In genomic region chr2:46601328-46601963, GRCh38 we compare ENCODE assay signal across 9 cellular contexts. TPM values are rescaled to one million over a fixed set of nuclear protein-coding genes. Genes with fewer than 3 reads are reported as not detected.
DNase-seq lines count a peak whose midpoint lies in the region; ATAC-seq and TF ChIP-seq lines count a peak whose summit lies in the region.
"Had no signal": no experiment of that assay in that cellular context is flagged by ENCODE, and none has a peak within 500 bp of the region (broad histone marks: within the 10 kb centered on the region; RNA-seq: fewer than 3 reads in every experiment).

No MANE protein-coding gene starts in this region.

- no TSS peak for BruUV-seq in Calu3 (replicated peaks; lab: Mats Ljungman, UMichigan)

- ATAC-seq in stimulated activated memory B cell treated with anti-CD40 and anti-IgM and Interleukin-4, amounts not matched to agents 10 μg/mL and 1 μg/mL and 100 μg/mL, for 72 hours = no peak
- ATAC-seq in GM19455 (IDR thresholded peaks at IDR 0.05; ENCODE audit: unreplicated experiment) = no peak
- no peak for ATAC-seq in stimulated activated naive B cell treated with anti-CD40 and anti-IgM and Interleukin-4, amounts not matched to agents 10 μg/mL and 1 μg/mL and 100 μg/mL, for 72 hours (replicated peaks)

- no peak overlapping the region for H3K27ac Mint-ChIP-seq in Calu3 (ENCODE audit: unreplicated experiment)
- no peak overlapping the region for H3K27ac Mint-ChIP-seq in neural crest cell (ENCODE audit: unreplicated experiment)
- no peak overlapping the region for H3K27ac Mint-ChIP-seq in stimulated activated memory B cell treated with anti-CD40 and anti-IgM and Interleukin-4, amounts not matched to agents 10 μg/mL and 1 μg/mL and 100 μg/mL, for 72 hours
- H3K27ac Mint-ChIP-seq in stimulated activated naive B cell treated with anti-CD40 and anti-IgM and Interleukin-4, amounts not matched to agents 10 μg/mL and 1 μg/mL and 100 μg/mL, for 72 hours = no peak overlapping the region

- CTCF ChIA-PET in Calu3 (lab: Charles Lee) = no interaction called here

- DNase-seq in Calu3 = no peak
- peak; percentile 10 for DNase-seq in LHCN-M2 (ENCODE audit: low read depth)
- peak; percentile 28 for DNase-seq in cardiac fibroblast (ENCODE audit: low read depth in 2 of 2)
- no peak for DNase-seq in neural crest cell (ENCODE audit: low read depth, low spot score)
- DNase-seq in GF-D8 (lab: John Stamatoyannopoulos, UW) = no peak
- no peak for DNase-seq in stimulated activated naive B cell treated with anti-CD40 and anti-IgM and Interleukin-4, amounts not matched to agents 10 μg/mL and 1 μg/mL and 100 μg/mL, for 72 hours
- DNase-seq: upper lobe of left lung had no signal

- H3K4me3 Mint-ChIP-seq in Calu3 (ENCODE audit: low read depth, unreplicated experiment) (no peak overlapping the region), neural crest cell (no peak overlapping the region)
- H3K4me3 Mint-ChIP-seq in stimulated activated memory B cell treated with anti-CD40 and anti-IgM and Interleukin-4, amounts not matched to agents 10 μg/mL and 1 μg/mL and 100 μg/mL, for 72 hours = no peak overlapping the region
- no peak overlapping the region for H3K4me3 Mint-ChIP-seq in stimulated activated naive B cell treated with anti-CD40 and anti-IgM and Interleukin-4, amounts not matched to agents 10 μg/mL and 1 μg/mL and 100 μg/mL, for 72 hours

- H3K27me3 Mint-ChIP-seq in Calu3 (ENCODE audit: unreplicated experiment) = no peaks in the 10 kb centered on the region
- H3K27me3 Mint-ChIP-seq in neural crest cell (ENCODE audit: low read depth) = no peaks in the 10 kb centered on the region
- H3K27me3 Mint-ChIP-seq in stimulated activated memory B cell treated with anti-CD40 and anti-IgM and Interleukin-4, amounts not matched to agents 10 μg/mL and 1 μg/mL and 100 μg/mL, for 72 hours = no peaks in the 10 kb centered on the region
- H3K27me3 Mint-ChIP-seq in stimulated activated naive B cell treated with anti-CD40 and anti-IgM and Interleukin-4, amounts not matched to agents 10 μg/mL and 1 μg/mL and 100 μg/mL, for 72 hours = no peaks in the 10 kb centered on the region

- TF ChIP-seq CTCF in Calu3 (IDR thresholded peaks at IDR 0.05; ENCODE audit: unreplicated experiment) (peak; percentile 49), cardiac fibroblast (IDR thresholded peaks at IDR 0.05; ENCODE audit: low read depth, low read length) (peak; percentile 46), neural crest cell (conservative IDR thresholded peaks at IDR 0.05) (peak; percentile 70)

- H3K4me1 Mint-ChIP-seq in Calu3 (ENCODE audit: low read depth, unreplicated experiment) (no peaks in the 10 kb centered on the region), neural crest cell (no peaks in the 10 kb centered on the region)
- peaks cover 6% of the 10 kb centered on the region for H3K4me1 Mint-ChIP-seq in stimulated activated memory B cell treated with anti-CD40 and anti-IgM and Interleukin-4, amounts not matched to agents 10 μg/mL and 1 μg/mL and 100 μg/mL, for 72 hours
- peaks cover 0 to 2% of the 10 kb centered on the region in 2 donors for H3K4me1 Mint-ChIP-seq in stimulated activated naive B cell treated with anti-CD40 and anti-IgM and Interleukin-4, amounts not matched to agents 10 μg/mL and 1 μg/mL and 100 μg/mL, for 72 hours

- H3K36me3 Mint-ChIP-seq in Calu3 (ENCODE audit: insufficient read depth, unreplicated experiment) = no peaks in the 10 kb centered on the region
- peaks cover 7% of the 10 kb centered on the region for H3K36me3 Mint-ChIP-seq in neural crest cell (ENCODE audit: low read depth)
- H3K36me3 Mint-ChIP-seq in stimulated activated memory B cell treated with anti-CD40 and anti-IgM and Interleukin-4, amounts not matched to agents 10 μg/mL and 1 μg/mL and 100 μg/mL, for 72 hours = peaks cover 11% of the 10 kb centered on the region
- peaks cover 1 to 12% of the 10 kb centered on the region in 2 donors for H3K36me3 Mint-ChIP-seq in stimulated activated naive B cell treated with anti-CD40 and anti-IgM and Interleukin-4, amounts not matched to agents 10 μg/mL and 1 μg/mL and 100 μg/mL, for 72 hours

- intact Hi-C loops in Calu3 (cut with micrococcal nuclease; ENCODE audit: unreplicated experiment) = no loop called here

- no peak overlapping the region for H3K4me3 ChIP-seq in cardiac fibroblast (replicated peaks in 1 of 2; ENCODE audit: low read depth in 2 of 2, low read length in 2 of 2)
- H3K4me3 ChIP-seq: upper lobe of left lung had no signal

- H3K9me3 Mint-ChIP-seq in Calu3 (ENCODE audit: low read depth, unreplicated experiment) = peaks cover 3% of the 10 kb centered on the region
- peaks cover 7% of the 10 kb centered on the region for H3K9me3 Mint-ChIP-seq in neural crest cell
- H3K9me3 Mint-ChIP-seq in stimulated activated memory B cell treated with anti-CD40 and anti-IgM and Interleukin-4, amounts not matched to agents 10 μg/mL and 1 μg/mL and 100 μg/mL, for 72 hours = no peaks in the 10 kb centered on the region
- no peaks in the 10 kb centered on the region for H3K9me3 Mint-ChIP-seq in stimulated activated naive B cell treated with anti-CD40 and anti-IgM and Interleukin-4, amounts not matched to agents 10 μg/mL and 1 μg/mL and 100 μg/mL, for 72 hours

RNA-seq across cellular contexts. Expression of gene PIGF, which starts 15.4 kb away (rescaled TPM):
- total RNA-seq in Calu3 (2022) = 19.0 and 19.7 TPM in 2 replicates
- total RNA-seq in LHCN-M2 (2014; rRNA removed) = 31.0 and 31.9 TPM in 2 replicates
- polyA plus RNA-seq in LHCN-M2 (2012) = 26.6 TPM
- 38.1 and 40.4 TPM in 2 replicates for total RNA-seq in neural crest cell

RNA-seq across cellular contexts. Expression of gene CRIPT, which starts 15.6 kb away (rescaled TPM):
- total RNA-seq in Calu3 (2022) (11.8 and 13.5 TPM in 2 replicates), LHCN-M2 (2014; rRNA removed) (12.4 and 15.5 TPM in 2 replicates), neural crest cell (14.1 and 14.8 TPM in 2 replicates)
- polyA plus RNA-seq in LHCN-M2 (2012) = 7.6 TPM

RNA-seq across cellular contexts. Expression of gene ATP6V1E2, which starts 59.1 kb away (rescaled TPM):
- 10.6 and 11.5 TPM in 2 replicates for total RNA-seq in Calu3 (2022)
- total RNA-seq in LHCN-M2 (2014; rRNA removed) = 2.6 and 3.4 TPM in 2 replicates
- polyA plus RNA-seq in LHCN-M2 (2012) = 2.4 TPM
- total RNA-seq in neural crest cell = 6.9 and 11.5 TPM in 2 replicates

RNA-seq across cellular contexts. Expression of gene RHOQ, which starts 59.2 kb away (rescaled TPM):
- total RNA-seq in Calu3 (2022) = 23.6 and 24.1 TPM in 2 replicates
- 28.9 and 41.3 TPM in 2 replicates for total RNA-seq in LHCN-M2 (2014; rRNA removed)
- 34.5 TPM for polyA plus RNA-seq in LHCN-M2 (2012)
- 50.1 and 51.7 TPM in 2 replicates for total RNA-seq in neural crest cell

Comparison
In these comparisons a context has a peak if more than half of its experiments do, and no peak if none do; other contexts are left out.
1. DNase-seq: peak in LHCN-M2 (single experiment) and cardiac fibroblast (2 of 2); none in Calu3 (single experiment), neural crest cell (single experiment), GF-D8 (single experiment) and stimulated activated naive B cell treated with anti-CD40 and anti-IgM and Interleukin-4, amounts not matched to agents 10 μg/mL and 1 μg/mL and 100 μg/mL, for 72 hours (single experiment).
2. Peak in every context shown above with its lines, with median percentiles within 50 percentile points of each other: CTCF ChIP-seq.